Comparison of ENCODE assay signal across 8 cellular contexts in the genomic region with DNA sequence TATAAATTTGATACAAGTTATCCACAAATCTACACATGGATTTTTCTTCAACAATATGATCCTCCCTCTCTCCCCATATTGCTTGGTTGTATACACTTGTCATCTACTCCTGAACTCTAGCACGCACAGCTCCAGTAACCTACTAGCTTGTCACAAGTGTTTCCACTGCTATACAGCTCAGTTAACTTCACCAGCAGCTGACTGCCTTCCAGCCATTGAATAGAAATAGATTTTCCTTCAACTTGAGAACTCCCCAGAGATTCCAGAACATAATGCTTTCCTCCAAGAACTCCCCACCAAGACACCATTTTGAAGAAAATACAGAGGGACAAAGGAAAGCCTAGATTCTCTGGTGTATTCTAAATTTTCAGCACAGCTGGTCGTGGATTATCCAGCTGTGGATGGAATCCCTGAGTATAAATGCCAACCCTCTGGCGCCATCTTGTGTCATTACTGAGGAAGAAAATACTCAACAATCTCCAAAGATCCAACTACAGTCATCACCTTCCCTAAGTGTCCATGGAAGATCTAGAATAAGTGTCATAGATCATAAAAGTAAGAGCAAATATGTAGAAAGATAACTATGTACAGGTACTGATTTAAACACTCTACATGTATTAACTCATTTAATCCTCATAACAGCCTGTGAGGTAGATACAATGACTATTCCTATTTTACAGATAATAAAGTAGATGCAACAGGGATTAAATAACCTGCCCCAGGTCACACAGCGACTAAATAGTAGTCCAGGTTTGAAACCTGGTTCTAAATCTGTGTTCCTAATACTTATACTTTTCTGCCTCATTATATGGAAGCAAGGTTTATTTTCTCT.
DNase-seq lines count a peak whose midpoint lies in the region; ATAC-seq, FAIRE-seq and TF ChIP-seq lines count a peak whose summit lies in the region.

No MANE protein-coding gene starts in this region.

- TF ChIP-seq CTCF in astrocyte of the cerebellum (IDR thresholded peaks at IDR 0.05; ENCODE audit: low read depth, low read length, missing control alignments), result peak; percentile 59

- no peaks in the 10 kb centered on the region for H3K36me3 ChIP-seq in small intestine (ENCODE audit: control insufficient read depth in 2 of 2, insufficient read depth in 2 of 2, low read length in 2 of 2)

- ATAC-seq in HG03097 (IDR thresholded peaks at IDR 0.05; ENCODE audit: low FRiP score, unreplicated experiment), result no peak

- in situ Hi-C loops in astrocyte of the cerebellum (cut with HindIII; ENCODE audit: low sequenced_read_pairs), result no loop called here

- peak; percentile 71 for FAIRE-seq in GM19239 (lab: Jason Lieb, UNC)
- no peak for FAIRE-seq in small intestine (lab: Jason Lieb, UNC)

- H3K9me3 ChIP-seq in small intestine (ENCODE audit: control insufficient read depth, low read depth), result no peaks in the 10 kb centered on the region

- 21 to 23% (median 21%) methylated on average over 4 of the region's 4 CpGs for WGBS in small intestine, 3 donors

- H3K27me3 ChIP-seq in small intestine (ENCODE audit: control insufficient read depth in 2 of 2, insufficient read depth in 2 of 2, low read length in 2 of 2), result no peaks in the 10 kb centered on the region

- no peaks in the 10 kb centered on the region for H3K4me1 ChIP-seq in small intestine (ENCODE audit: control insufficient read depth in 2 of 2, insufficient read depth in 1 of 2, low read depth in 1 of 2, low read length in 1 of 2)

- H3K4me3 ChIP-seq in astrocyte of the cerebellum (ENCODE audit: low read depth, low read length) (no peak overlapping the region), small intestine (ENCODE audit: low read depth in 1 of 2, low read length in 2 of 2) (no peak overlapping the region)

- no peak overlapping the region for H3K27ac ChIP-seq in small intestine (ENCODE audit: low read depth in 1 of 2, low read length in 1 of 2)

- DNase-seq in AML-193 (lab: John Stamatoyannopoulos, UW), result peak; percentile 4 to 31
- peak; percentile 14 for DNase-seq in GM19239 (ENCODE audit: insufficient read length, low spot score)
- peak; percentile 25 for DNase-seq in NCI-H2196 treated with DMSO at 0.1 percent for 48 hours (lab: John Stamatoyannopoulos, UW; ENCODE audit: unreplicated experiment)
- DNase-seq in astrocyte of the cerebellum (ENCODE audit: low read depth), result peak; percentile 49
- peak; percentile 29 to 52 for DNase-seq in hippocampal formation (lab: John Stamatoyannopoulos, UW)
- peak; percentile 67 for DNase-seq in small intestine
- no peak for DNase-seq in cerebellar nuclear complex (lab: John Stamatoyannopoulos, UW)

Comparison
In these comparisons a context has a peak if more than half of its experiments do, and no peak if none do; other contexts are left out.
1. DNase-seq: peak in AML-193 (2 of 2), GM19239 (single experiment), NCI-H2196 treated with DMSO at 0.1 percent for 48 hours (single experiment), astrocyte of the cerebellum (single experiment), hippocampal formation (2 of 2) and small intestine (single experiment); none in cerebellar nuclear complex (0 of 2).